ENCODE assay signal across 1 cellular context in the genomic region with DNA sequence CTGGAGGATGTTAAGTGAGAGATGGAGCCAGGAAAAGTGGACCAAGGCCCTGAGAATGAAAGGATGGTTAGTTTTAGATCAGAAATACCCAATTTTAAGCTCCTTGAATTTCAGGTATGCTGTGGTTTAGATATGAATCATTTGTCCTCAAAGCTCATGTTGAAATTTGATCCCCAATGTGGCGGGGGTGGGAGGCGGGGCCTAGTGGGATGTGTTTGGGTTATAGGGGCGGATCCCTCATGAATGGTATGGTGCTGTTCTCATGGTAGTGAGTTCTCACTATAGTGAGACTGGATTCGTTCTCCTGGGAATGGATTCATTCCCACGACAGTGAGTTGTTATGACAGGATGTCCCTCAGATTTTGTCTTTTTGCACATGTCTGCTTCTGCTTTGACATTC.
A peak's percentile ranks its signal among the peaks of the same experiment; 100 is the strongest.
TF ChIP-seq lines count a peak whose summit lies in the region.

No MANE protein-coding gene starts in this region.

TF ChIP-seq in HEK293, 187 proteins besides CTCF, POLR2A, EP300 and RAD21 (continued from another document):
- TF ChIP-seq ZNF658 (tag by site-specific recombination; IDR thresholded peaks at IDR 0.05) (no peak), ZNF785 (tag by site-specific recombination; IDR thresholded peaks at IDR 0.05) (no peak), ZNF24 (tag by site-specific recombination; IDR thresholded peaks at IDR 0.05) (no peak), SP3 (tag by site-specific recombination; IDR thresholded peaks at IDR 0.05) (peak; percentile 69), ZNF510 (tag by site-specific recombination; IDR thresholded peaks at IDR 0.05; ENCODE audit: insufficient replicate concordance) (no peak), SP2 (tag by site-specific recombination; IDR thresholded peaks at IDR 0.05) (peak; percentile 40; the same call in 1 of the 2 replicates), SP7 (tag by site-specific recombination; IDR thresholded peaks at IDR 0.05) (peak; percentile 59), ZNF624 (tag by site-specific recombination; IDR thresholded peaks at IDR 0.05) (no peak), ZNF701 (tag by site-specific recombination; IDR thresholded peaks at IDR 0.05) (no peak), SALL2 (tag by site-specific recombination; IDR thresholded peaks at IDR 0.05; ENCODE audit: borderline replicate concordance) (no peak), ZNF610 (tag by site-specific recombination; IDR thresholded peaks at IDR 0.05; ENCODE audit: borderline replicate concordance) (no peak), ZEB2 (tag by site-specific recombination; IDR thresholded peaks at IDR 0.05) (no peak), GLIS1 (tag by site-specific recombination; IDR thresholded peaks at IDR 0.05) (no peak), ZNF23 (tag by site-specific recombination; IDR thresholded peaks at IDR 0.05; ENCODE audit: borderline replicate concordance) (no peak), KLF7 (tag by site-specific recombination; IDR thresholded peaks at IDR 0.05; ENCODE audit: borderline replicate concordance) (0 out of 2 replicates have a peak, but pooled peaks have one; percentile 42), ZNF423 (tag by site-specific recombination; IDR thresholded peaks at IDR 0.05) (no peak), ZNF311 (tag by site-specific recombination; IDR thresholded peaks at IDR 0.05; ENCODE audit: borderline replicate concordance) (no peak), ZBTB7A (tag by site-specific recombination; IDR thresholded peaks at IDR 0.05; ENCODE audit: low read depth) (no peak), ZFHX2 (tag by site-specific recombination; conservative IDR thresholded peaks at IDR 0.05) (peak; percentile 67), ZNF558 (tag by site-specific recombination; IDR thresholded peaks at IDR 0.05) (no peak), ZFP41 (tag by site-specific recombination; IDR thresholded peaks at IDR 0.05; ENCODE audit: borderline replicate concordance) (no peak), ZNF366 (tag by site-specific recombination; conservative IDR thresholded peaks at IDR 0.05) (peak; percentile 32), ZNF776 (tag by site-specific recombination; IDR thresholded peaks at IDR 0.05; ENCODE audit: borderline replicate concordance) (no peak), ZSCAN23 (tag by site-specific recombination; IDR thresholded peaks at IDR 0.05) (no peak), ZNF837 (tag by site-specific recombination; IDR thresholded peaks at IDR 0.05) (no peak), ZNF555 (tag by site-specific recombination; conservative IDR thresholded peaks at IDR 0.05) (no peak), PRDM1 (tag by site-specific recombination; IDR thresholded peaks at IDR 0.05) (0 out of 2 replicates have a peak, but pooled peaks have one; percentile 33), ZXDB (tag by site-specific recombination; IDR thresholded peaks at IDR 0.05) (no peak), RBAK (tag by site-specific recombination; IDR thresholded peaks at IDR 0.05) (no peak)
- TF ChIP-seq, protein P1, sequence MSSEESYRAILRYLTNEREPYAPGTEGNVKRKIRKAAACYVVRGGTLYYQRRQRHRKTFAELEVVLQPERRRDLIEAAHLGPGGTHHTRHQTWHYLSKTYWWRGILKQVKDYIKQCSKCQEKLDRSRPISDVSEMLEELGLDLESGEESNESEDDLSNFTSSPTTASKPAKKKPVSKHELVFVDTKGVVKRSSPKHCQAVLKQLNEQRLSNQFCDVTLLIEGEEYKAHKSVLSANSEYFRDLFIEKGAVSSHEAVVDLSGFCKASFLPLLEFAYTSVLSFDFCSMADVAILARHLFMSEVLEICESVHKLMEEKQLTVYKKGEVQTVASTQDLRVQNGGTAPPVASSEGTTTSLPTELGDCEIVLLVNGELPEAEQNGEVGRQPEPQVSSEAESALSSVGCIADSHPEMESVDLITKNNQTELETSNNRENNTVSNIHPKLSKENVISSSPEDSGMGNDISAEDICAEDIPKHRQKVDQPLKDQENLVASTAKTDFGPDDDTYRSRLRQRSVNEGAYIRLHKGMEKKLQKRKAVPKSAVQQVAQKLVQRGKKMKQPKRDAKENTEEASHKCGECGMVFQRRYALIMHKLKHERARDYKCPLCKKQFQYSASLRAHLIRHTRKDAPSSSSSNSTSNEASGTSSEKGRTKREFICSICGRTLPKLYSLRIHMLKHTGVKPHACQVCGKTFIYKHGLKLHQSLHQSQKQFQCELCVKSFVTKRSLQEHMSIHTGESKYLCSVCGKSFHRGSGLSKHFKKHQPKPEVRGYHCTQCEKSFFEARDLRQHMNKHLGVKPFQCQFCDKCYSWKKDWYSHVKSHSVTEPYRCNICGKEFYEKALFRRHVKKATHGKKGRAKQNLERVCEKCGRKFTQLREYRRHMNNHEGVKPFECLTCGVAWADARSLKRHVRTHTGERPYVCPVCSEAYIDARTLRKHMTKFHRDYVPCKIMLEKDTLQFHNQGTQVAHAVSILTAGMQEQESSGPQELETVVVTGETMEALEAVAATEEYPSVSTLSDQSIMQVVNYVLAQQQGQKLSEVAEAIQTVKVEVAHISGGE (tag by site-specific recombination; conservative IDR thresholded peaks at IDR 0.05; ENCODE audit: low read depth), result no peak
- TF ChIP-seq, protein P2, sequence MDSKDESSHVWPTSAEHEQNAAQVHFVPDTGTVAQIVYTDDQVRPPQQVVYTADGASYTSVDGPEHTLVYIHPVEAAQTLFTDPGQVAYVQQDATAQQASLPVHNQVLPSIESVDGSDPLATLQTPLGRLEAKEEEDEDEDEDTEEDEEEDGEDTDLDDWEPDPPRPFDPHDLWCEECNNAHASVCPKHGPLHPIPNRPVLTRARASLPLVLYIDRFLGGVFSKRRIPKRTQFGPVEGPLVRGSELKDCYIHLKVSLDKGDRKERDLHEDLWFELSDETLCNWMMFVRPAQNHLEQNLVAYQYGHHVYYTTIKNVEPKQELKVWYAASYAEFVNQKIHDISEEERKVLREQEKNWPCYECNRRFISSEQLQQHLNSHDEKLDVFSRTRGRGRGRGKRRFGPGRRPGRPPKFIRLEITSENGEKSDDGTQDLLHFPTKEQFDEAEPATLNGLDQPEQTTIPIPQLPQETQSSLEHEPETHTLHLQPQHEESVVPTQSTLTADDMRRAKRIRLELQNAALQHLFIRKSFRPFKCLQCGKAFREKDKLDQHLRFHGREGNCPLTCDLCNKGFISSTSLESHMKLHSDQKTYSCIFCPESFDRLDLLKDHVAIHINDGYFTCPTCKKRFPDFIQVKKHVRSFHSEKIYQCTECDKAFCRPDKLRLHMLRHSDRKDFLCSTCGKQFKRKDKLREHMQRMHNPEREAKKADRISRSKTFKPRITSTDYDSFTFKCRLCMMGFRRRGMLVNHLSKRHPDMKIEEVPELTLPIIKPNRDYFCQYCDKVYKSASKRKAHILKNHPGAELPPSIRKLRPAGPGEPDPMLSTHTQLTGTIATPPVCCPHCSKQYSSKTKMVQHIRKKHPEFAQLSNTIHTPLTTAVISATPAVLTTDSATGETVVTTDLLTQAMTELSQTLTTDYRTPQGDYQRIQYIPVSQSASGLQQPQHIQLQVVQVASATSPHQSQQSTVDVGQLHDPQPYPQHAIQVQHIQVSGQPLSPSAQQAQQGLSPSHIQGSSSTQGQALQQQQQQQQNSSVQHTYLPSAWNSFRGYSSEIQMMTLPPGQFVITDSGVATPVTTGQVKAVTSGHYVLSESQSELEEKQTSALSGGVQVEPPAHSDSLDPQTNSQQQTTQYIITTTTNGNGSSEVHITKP (tag by site-specific recombination; IDR thresholded peaks at IDR 0.05), result peak; percentile 52; the same call in 1 of the 2 replicates
- TF ChIP-seq, protein P3, sequence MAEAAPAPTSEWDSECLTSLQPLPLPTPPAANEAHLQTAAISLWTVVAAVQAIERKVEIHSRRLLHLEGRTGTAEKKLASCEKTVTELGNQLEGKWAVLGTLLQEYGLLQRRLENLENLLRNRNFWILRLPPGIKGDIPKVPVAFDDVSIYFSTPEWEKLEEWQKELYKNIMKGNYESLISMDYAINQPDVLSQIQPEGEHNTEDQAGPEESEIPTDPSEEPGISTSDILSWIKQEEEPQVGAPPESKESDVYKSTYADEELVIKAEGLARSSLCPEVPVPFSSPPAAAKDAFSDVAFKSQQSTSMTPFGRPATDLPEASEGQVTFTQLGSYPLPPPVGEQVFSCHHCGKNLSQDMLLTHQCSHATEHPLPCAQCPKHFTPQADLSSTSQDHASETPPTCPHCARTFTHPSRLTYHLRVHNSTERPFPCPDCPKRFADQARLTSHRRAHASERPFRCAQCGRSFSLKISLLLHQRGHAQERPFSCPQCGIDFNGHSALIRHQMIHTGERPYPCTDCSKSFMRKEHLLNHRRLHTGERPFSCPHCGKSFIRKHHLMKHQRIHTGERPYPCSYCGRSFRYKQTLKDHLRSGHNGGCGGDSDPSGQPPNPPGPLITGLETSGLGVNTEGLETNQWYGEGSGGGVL (tag by site-specific recombination; IDR thresholded peaks at IDR 0.05), result no peak
- TF ChIP-seq, protein P4, sequence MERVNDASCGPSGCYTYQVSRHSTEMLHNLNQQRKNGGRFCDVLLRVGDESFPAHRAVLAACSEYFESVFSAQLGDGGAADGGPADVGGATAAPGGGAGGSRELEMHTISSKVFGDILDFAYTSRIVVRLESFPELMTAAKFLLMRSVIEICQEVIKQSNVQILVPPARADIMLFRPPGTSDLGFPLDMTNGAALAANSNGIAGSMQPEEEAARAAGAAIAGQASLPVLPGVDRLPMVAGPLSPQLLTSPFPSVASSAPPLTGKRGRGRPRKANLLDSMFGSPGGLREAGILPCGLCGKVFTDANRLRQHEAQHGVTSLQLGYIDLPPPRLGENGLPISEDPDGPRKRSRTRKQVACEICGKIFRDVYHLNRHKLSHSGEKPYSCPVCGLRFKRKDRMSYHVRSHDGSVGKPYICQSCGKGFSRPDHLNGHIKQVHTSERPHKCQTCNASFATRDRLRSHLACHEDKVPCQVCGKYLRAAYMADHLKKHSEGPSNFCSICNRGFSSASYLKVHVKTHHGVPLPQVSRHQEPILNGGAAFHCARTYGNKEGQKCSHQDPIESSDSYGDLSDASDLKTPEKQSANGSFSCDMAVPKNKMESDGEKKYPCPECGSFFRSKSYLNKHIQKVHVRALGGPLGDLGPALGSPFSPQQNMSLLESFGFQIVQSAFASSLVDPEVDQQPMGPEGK (tag by site-specific recombination; IDR thresholded peaks at IDR 0.05), result peak; percentile 57; the same call in 1 of the 2 replicates
- TF ChIP-seq, protein P5, sequence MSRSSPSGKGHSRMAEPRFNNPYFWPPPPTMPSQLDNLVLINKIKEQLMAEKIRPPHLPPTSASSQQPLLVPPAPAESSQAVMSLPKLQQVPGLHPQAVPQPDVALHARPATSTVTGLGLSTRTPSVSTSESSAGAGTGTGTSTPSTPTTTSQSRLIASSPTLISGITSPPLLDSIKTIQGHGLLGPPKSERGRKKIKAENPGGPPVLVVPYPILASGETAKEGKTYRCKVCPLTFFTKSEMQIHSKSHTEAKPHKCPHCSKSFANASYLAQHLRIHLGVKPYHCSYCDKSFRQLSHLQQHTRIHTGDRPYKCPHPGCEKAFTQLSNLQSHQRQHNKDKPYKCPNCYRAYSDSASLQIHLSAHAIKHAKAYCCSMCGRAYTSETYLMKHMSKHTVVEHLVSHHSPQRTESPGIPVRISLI (tag by site-specific recombination; IDR thresholded peaks at IDR 0.05), result no peak
- TF ChIP-seq, protein P6, sequence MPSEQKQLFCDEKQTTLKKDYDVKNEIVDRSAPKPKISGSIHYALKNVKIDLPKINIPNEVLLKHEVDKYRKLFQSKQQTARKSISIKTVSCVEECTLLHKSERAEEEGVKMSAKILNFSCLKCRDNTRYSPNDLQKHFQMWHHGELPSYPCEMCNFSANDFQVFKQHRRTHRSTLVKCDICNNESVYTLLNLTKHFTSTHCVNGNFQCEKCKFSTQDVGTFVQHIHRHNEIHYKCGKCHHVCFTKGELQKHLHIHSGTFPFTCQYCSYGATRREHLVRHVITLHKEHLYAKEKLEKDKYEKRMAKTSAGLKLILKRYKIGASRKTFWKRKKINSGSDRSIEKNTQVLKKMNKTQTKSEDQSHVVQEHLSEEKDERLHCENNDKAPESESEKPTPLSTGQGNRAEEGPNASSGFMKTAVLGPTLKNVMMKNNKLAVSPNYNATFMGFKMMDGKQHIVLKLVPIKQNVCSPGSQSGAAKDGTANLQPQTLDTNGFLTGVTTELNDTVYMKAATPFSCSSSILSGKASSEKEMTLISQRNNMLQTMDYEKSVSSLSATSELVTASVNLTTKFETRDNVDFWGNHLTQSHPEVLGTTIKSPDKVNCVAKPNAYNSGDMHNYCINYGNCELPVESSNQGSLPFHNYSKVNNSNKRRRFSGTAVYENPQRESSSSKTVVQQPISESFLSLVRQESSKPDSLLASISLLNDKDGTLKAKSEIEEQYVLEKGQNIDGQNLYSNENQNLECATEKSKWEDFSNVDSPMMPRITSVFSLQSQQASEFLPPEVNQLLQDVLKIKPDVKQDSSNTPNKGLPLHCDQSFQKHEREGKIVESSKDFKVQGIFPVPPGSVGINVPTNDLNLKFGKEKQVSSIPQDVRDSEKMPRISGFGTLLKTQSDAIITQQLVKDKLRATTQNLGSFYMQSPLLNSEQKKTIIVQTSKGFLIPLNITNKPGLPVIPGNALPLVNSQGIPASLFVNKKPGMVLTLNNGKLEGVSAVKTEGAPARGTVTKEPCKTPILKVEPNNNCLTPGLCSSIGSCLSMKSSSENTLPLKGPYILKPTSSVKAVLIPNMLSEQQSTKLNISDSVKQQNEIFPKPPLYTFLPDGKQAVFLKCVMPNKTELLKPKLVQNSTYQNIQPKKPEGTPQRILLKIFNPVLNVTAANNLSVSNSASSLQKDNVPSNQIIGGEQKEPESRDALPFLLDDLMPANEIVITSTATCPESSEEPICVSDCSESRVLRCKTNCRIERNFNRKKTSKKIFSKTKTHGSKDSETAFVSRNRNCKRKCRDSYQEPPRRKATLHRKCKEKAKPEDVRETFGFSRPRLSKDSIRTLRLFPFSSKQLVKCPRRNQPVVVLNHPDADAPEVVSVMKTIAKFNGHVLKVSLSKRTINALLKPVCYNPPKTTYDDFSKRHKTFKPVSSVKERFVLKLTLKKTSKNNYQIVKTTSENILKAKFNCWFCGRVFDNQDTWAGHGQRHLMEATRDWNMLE (tag by site-specific recombination; conservative IDR thresholded peaks at IDR 0.05; ENCODE audit: low read depth), result no peak
